Comparison of ENCODE assay signal across 8 cellular contexts in the genomic region with DNA sequence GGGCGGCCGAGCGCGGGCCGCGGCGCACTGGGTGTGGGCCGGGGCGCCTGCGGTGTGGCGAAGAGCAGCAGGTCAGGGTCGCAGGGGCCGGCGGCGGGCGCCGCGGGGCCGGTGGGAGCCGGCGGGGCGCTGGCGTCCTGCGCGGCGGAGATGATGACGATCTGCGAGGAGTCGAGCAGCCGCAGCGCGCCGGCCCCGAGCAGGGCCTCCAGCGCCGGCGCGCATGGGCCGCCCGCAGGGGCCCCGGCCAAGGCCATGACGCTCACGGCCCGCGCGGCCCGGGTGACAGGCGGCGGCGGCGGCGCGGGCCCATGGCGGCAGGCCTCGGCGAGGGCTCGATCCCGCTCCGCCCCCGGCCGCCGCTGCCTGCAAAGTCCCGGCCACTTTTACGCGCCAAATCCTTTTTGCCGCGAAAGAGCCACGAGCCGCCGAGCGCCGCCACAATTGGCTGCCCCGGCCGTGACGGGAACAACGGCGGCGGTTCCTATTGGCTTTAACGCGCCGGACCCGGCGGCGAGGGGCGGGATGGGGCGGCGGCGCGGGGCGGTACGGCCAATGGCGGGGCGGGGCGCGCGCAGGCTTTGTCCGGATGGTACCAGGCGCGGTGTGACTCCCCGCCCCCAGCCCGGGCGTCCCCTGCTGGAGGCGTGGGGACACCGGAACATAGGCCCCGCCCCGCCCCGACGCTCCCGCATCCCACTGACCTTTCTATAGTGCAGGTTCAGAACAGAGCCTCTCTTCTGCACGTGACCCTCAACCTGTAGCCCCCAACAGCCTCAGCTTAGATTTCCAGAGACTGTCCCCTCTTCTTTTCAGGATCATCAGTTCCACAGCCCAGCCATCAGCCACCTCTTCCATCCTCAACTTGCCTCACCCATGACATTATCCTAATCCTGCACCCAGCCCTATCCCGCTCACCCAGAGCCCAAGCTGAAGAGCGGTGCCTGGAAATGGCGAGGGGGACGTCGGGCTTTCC. TPM values are rescaled to one million over a fixed set of nuclear protein-coding genes. Genes with fewer than 3 reads are reported as not detected.
DNase-seq lines count a peak whose midpoint lies in the region; ATAC-seq lines count a peak whose summit lies in the region.

A gene with protein sequence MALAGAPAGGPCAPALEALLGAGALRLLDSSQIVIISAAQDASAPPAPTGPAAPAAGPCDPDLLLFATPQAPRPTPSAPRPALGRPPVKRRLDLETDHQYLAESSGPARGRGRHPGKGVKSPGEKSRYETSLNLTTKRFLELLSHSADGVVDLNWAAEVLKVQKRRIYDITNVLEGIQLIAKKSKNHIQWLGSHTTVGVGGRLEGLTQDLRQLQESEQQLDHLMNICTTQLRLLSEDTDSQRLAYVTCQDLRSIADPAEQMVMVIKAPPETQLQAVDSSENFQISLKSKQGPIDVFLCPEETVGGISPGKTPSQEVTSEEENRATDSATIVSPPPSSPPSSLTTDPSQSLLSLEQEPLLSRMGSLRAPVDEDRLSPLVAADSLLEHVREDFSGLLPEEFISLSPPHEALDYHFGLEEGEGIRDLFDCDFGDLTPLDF (minus strand): TSS at position 378 of the 976 bp plus-strand sequence. CDS start 121 bp downstream, at position 257.

- H4K5ac ChIP-seq in mesendoderm (ENCODE audit: low read length), result no peak within 1 kb of the TSS

- no peak within 1 kb of the TSS for H4K8ac ChIP-seq in mesendoderm (ENCODE audit: low read depth, low read length)

- H3K4me2 ChIP-seq in mesendoderm (ENCODE audit: low read length), result peak within 1 kb of the TSS; percentile 61

- peak within 1 kb of the TSS; percentile 24 for H3K18ac ChIP-seq in mesendoderm (ENCODE audit: low read length)

- H3K4ac ChIP-seq in mesendoderm (ENCODE audit: low read depth, low read length), result peak within 1 kb of the TSS; percentile 27

- peaks cover 9% of the 10 kb centered on the region for H3K36me3 Mint-ChIP-seq in effector memory CD8-positive, alpha-beta T cell (ENCODE audit: insufficient read depth)

- ATAC-seq in GM21423 (IDR thresholded peaks at IDR 0.05; ENCODE audit: unreplicated experiment), result peak; percentile 74
- ATAC-seq in effector memory CD8-positive, alpha-beta T cell (replicated peaks), result peak; percentile 92

- H3K4me3 Mint-ChIP-seq in effector memory CD8-positive, alpha-beta T cell, result peak within 1 kb of the TSS; percentile 64 to 79

- H3K4me1 ChIP-seq in HUES48 (ENCODE audit: control insufficient read depth, insufficient read depth, low read length) (peaks cover 14% of the 10 kb centered on the region), mesendoderm (ENCODE audit: control insufficient read depth, low read depth, low read length) (peaks cover 7% of the 10 kb centered on the region)

- no peaks in the 10 kb centered on the region for H3K27me3 Mint-ChIP-seq in effector memory CD8-positive, alpha-beta T cell

- WGBS in mesendoderm (ENCODE audit: extremely low coverage, insufficient coverage, low lambda C conversion rate), result no CpG with 5 or more reads among the region's 115 CpGs

- H3K4me1 Mint-ChIP-seq in effector memory CD8-positive, alpha-beta T cell (ENCODE audit: low read depth in 2 of 2), result peaks cover 13 to 28% of the 10 kb centered on the region in 2 donors

- peak within 1 kb of the TSS; percentile 77 for H3K56ac ChIP-seq in mesendoderm (ENCODE audit: low read length)

- no peak within 1 kb of the TSS for H2BK120ac ChIP-seq in mesendoderm (ENCODE audit: low read depth, low read length)

- no peak within 1 kb of the TSS for H3K23ac ChIP-seq in mesendoderm (ENCODE audit: low read length)

- H3K4me3 ChIP-seq in HUES48 (ENCODE audit: low read depth, low read length), result peak within 1 kb of the TSS; percentile 75
- H3K4me3 ChIP-seq in mesendoderm (ENCODE audit: low read length), result peak within 1 kb of the TSS; percentile 66

- H2BK15ac ChIP-seq in mesendoderm (replicated peaks; ENCODE audit: low read depth), result no peak within 1 kb of the TSS

- H3K9ac ChIP-seq in HUES48 (ENCODE audit: low read depth, low read length), result peak within 1 kb of the TSS; percentile 72
- peak within 1 kb of the TSS; percentile 73 for H3K9ac ChIP-seq in mesendoderm (ENCODE audit: low read length)

- no peak within 1 kb of the TSS for H2BK5ac ChIP-seq in mesendoderm (ENCODE audit: low read length)

- no peaks in the 10 kb centered on the region; the same call in 1 of the 2 replicates for H3K27me3 ChIP-seq in HUES48 (ENCODE audit: control insufficient read depth, insufficient read depth, low read length)
- H3K27me3 ChIP-seq in mesendoderm (ENCODE audit: insufficient read depth, low read length, poor library complexity), result no peaks in the 10 kb centered on the region

- no peak within 1 kb of the TSS for H2AK5ac ChIP-seq in mesendoderm (ENCODE audit: low read length)

- peak; percentile 99 for DNase-seq in D341Med (ENCODE audit: low spot score)
- DNase-seq in NOMO-1 treated with dmso at 0.1 percent for 144 hours (lab: John Stamatoyannopoulos, UW; ENCODE audit: unreplicated experiment), result peak; percentile 93
- DNase-seq in activated CD8-positive, alpha-beta memory T cell treated with anti-CD3 and anti-CD28 coated beads for 4 hours (ENCODE audit: low read depth in 2 of 2), result peak; percentile 83 to 90
- DNase-seq in effector memory CD8-positive, alpha-beta T cell, result peak; percentile 92 to 95 (median 92)
- peak; percentile 98 for DNase-seq in mesendoderm
- peak; percentile 90 for DNase-seq in stimulated activated CD8-positive, alpha-beta memory T cell treated with anti-CD3 and anti-CD28 coated beads, Interleukin-12 subunit alpha, Interleukin-12 subunit beta, amount 100 ng/mL, for 4 hours (ENCODE audit: low read depth)

- no peaks in the 10 kb centered on the region for H3K9me3 Mint-ChIP-seq in effector memory CD8-positive, alpha-beta T cell

- H3K79me1 ChIP-seq in mesendoderm (ENCODE audit: low read length), result peaks cover 13% of the 10 kb centered on the region

- no peaks in the 10 kb centered on the region; the same call in 1 of the 2 replicates for H3K36me3 ChIP-seq in HUES48 (ENCODE audit: control insufficient read depth, insufficient read depth, low read length)
- no peaks in the 10 kb centered on the region for H3K36me3 ChIP-seq in mesendoderm (ENCODE audit: control insufficient read depth, insufficient read depth, low read length)

- peaks cover 26% of the 10 kb centered on the region for H3K79me2 ChIP-seq in mesendoderm (ENCODE audit: control insufficient read depth, insufficient read depth, low read length)

- H3K27ac Mint-ChIP-seq in effector memory CD8-positive, alpha-beta T cell, result peak within 1 kb of the TSS; percentile 1 to 90

- H3K27ac ChIP-seq in HUES48 (ENCODE audit: low read depth, low read length) (peak within 1 kb of the TSS; percentile 66), mesendoderm (ENCODE audit: low read depth, low read length) (peak within 1 kb of the TSS; percentile 58)

- no peaks in the 10 kb centered on the region for H3K9me3 ChIP-seq in HUES48 (ENCODE audit: control insufficient read depth, insufficient read depth, low read length)

RNA-seq across cellular contexts. Expression of the gene that starts here (rescaled TPM):
- polyA plus RNA-seq in mesendoderm (2013, experiment 1 of 2), result 20.7 TPM
- 20.1 TPM for polyA plus RNA-seq in mesendoderm (2013, experiment 2 of 2)

Comparison
In these comparisons a context has a peak if more than half of its experiments do, and no peak if none do; other contexts are left out.
1. Peak in every context shown above with its lines: DNase-seq, ATAC-seq, H3K4me3 ChIP-seq and H3K27ac ChIP-seq.